ENCODE assay signal across 1 cellular context in the genomic region with DNA sequence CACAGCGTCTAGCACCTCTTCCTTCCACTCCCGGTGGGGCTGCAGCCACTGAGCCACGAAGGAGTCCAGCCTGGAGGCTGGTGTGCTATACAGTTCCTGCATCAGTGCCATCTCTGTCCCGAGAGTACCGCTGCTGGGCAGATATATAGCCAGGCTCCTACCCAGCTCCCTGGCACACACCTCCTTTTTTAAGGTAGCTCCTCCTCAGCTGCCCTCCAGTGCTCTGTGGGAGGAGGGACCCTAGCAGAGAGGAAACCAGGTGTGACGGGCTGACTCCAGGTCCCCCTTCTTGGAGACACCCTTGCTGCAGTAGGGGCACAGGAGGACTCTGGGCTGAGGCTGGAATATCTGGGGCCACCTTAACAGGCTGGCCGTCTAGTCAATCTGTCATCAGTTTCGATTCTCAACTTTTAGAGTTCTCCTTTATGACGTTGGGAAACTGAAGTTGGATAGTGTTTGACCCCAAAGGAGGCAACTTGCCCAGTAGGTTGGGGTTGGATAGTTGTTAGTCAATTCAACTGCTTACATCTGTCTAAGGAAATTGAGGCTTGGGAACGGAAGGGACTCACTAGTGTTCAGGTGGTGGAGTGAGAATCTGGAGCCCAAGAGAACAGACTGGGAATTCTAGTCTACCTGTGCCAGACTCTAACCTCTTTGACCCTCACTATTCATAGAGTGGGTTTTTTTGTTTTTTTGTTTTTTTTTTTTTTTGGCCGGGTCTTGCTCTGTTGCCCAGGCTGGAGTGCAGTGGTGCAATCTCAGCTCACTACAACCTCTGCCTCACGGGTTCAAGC.
A peak's percentile ranks its signal among the peaks of the same experiment; 100 is the strongest.
TF ChIP-seq lines count a peak whose summit lies in the region.

A gene with protein sequence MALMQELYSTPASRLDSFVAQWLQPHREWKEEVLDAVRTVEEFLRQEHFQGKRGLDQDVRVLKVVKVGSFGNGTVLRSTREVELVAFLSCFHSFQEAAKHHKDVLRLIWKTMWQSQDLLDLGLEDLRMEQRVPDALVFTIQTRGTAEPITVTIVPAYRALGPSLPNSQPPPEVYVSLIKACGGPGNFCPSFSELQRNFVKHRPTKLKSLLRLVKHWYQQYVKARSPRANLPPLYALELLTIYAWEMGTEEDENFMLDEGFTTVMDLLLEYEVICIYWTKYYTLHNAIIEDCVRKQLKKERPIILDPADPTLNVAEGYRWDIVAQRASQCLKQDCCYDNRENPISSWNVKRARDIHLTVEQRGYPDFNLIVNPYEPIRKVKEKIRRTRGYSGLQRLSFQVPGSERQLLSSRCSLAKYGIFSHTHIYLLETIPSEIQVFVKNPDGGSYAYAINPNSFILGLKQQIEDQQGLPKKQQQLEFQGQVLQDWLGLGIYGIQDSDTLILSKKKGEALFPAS (minus strand): TSS at position 386 of the 794 bp plus-strand sequence. CDS start 275 bp downstream, at position 111.

TF ChIP-seq in HEK293, 187 proteins besides CTCF, POLR2A, EP300 and RAD21 (continued from another document and continues in another):
- TF ChIP-seq, protein P1, sequence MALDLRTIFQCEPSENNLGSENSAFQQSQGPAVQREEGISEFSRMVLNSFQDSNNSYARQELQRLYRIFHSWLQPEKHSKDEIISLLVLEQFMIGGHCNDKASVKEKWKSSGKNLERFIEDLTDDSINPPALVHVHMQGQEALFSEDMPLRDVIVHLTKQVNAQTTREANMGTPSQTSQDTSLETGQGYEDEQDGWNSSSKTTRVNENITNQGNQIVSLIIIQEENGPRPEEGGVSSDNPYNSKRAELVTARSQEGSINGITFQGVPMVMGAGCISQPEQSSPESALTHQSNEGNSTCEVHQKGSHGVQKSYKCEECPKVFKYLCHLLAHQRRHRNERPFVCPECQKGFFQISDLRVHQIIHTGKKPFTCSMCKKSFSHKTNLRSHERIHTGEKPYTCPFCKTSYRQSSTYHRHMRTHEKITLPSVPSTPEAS (tag by site-specific recombination; IDR thresholded peaks at IDR 0.05) = no peak
- TF ChIP-seq ZNF777 (tag by site-specific recombination; IDR thresholded peaks at IDR 0.05; ENCODE audit: borderline replicate concordance) (peak; percentile 67), HOXD13 (CRISPR knock-in tag; IDR thresholded peaks at IDR 0.05; ENCODE audit: borderline replicate concordance) (no peak), ZNF501 (tag by site-specific recombination; IDR thresholded peaks at IDR 0.05) (no peak), ZNF561 (tag by site-specific recombination; IDR thresholded peaks at IDR 0.05; ENCODE audit: borderline replicate concordance) (peak; percentile 59; the same call in 1 of the 2 replicates), SP2 (tag by site-specific recombination; IDR thresholded peaks at IDR 0.05) (no peak), ZNF610 (tag by site-specific recombination; IDR thresholded peaks at IDR 0.05; ENCODE audit: borderline replicate concordance) (no peak), ZNF324 (tag by site-specific recombination; IDR thresholded peaks at IDR 0.05) (no peak), KLF16 (tag by site-specific recombination; IDR thresholded peaks at IDR 0.05) (no peak), TCF7L2 (IDR thresholded peaks at IDR 0.05; ENCODE audit: borderline replicate concordance, low read depth, low read length) (no peak), KLF9 (tag by site-specific recombination; IDR thresholded peaks at IDR 0.05; ENCODE audit: low read depth) (peak; percentile 73), GLI2 (tag by site-specific recombination; IDR thresholded peaks at IDR 0.05; ENCODE audit: borderline replicate concordance, low read depth) (no peak), ZNF114 (tag by site-specific recombination; IDR thresholded peaks at IDR 0.05) (no peak), ZNF404 (tag by site-specific recombination; IDR thresholded peaks at IDR 0.05) (no peak), SCRT2 (tag by site-specific recombination; IDR thresholded peaks at IDR 0.05) (no peak), ZNF132 (tag by site-specific recombination; IDR thresholded peaks at IDR 0.05; ENCODE audit: borderline replicate concordance) (no peak), ZFP69B (tag by site-specific recombination; IDR thresholded peaks at IDR 0.05) (no peak), ZNF660 (tag by site-specific recombination; IDR thresholded peaks at IDR 0.05) (no peak), ZNF549 (tag by site-specific recombination; IDR thresholded peaks at IDR 0.05) (no peak), ZNF155 (tag by site-specific recombination; IDR thresholded peaks at IDR 0.05) (no peak), ZNF202 (tag by site-specific recombination; IDR thresholded peaks at IDR 0.05; ENCODE audit: borderline replicate concordance) (no peak), ZSCAN23 (tag by site-specific recombination; IDR thresholded peaks at IDR 0.05) (no peak), ZNF433 (tag by site-specific recombination; IDR thresholded peaks at IDR 0.05; ENCODE audit: low read depth) (no peak)
- TF ChIP-seq, protein P2, sequence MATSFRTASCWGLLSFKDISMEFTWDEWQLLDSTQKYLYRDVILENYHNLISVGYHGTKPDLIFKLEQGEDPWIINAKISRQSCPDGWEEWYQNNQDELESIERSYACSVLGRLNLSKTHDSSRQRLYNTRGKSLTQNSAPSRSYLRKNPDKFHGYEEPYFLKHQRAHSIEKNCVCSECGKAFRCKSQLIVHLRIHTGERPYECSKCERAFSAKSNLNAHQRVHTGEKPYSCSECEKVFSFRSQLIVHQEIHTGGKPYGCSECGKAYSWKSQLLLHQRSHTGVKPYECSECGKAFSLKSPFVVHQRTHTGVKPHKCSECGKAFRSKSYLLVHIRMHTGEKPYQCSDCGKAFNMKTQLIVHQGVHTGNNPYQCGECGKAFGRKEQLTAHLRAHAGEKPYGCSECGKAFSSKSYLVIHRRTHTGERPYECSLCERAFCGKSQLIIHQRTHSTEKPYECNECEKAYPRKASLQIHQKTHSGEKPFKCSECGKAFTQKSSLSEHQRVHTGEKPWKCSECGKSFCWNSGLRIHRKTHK (tag by site-specific recombination; IDR thresholded peaks at IDR 0.05) = no peak
- TF ChIP-seq, protein P3, sequence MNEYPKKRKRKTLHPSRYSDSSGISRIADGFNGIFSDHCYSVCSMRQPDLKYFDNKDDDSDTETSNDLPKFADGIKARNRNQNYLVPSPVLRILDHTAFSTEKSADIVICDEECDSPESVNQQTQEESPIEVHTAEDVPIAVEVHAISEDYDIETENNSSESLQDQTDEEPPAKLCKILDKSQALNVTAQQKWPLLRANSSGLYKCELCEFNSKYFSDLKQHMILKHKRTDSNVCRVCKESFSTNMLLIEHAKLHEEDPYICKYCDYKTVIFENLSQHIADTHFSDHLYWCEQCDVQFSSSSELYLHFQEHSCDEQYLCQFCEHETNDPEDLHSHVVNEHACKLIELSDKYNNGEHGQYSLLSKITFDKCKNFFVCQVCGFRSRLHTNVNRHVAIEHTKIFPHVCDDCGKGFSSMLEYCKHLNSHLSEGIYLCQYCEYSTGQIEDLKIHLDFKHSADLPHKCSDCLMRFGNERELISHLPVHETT (tag by site-specific recombination; IDR thresholded peaks at IDR 0.05) = no peak
- TF ChIP-seq, protein P4, sequence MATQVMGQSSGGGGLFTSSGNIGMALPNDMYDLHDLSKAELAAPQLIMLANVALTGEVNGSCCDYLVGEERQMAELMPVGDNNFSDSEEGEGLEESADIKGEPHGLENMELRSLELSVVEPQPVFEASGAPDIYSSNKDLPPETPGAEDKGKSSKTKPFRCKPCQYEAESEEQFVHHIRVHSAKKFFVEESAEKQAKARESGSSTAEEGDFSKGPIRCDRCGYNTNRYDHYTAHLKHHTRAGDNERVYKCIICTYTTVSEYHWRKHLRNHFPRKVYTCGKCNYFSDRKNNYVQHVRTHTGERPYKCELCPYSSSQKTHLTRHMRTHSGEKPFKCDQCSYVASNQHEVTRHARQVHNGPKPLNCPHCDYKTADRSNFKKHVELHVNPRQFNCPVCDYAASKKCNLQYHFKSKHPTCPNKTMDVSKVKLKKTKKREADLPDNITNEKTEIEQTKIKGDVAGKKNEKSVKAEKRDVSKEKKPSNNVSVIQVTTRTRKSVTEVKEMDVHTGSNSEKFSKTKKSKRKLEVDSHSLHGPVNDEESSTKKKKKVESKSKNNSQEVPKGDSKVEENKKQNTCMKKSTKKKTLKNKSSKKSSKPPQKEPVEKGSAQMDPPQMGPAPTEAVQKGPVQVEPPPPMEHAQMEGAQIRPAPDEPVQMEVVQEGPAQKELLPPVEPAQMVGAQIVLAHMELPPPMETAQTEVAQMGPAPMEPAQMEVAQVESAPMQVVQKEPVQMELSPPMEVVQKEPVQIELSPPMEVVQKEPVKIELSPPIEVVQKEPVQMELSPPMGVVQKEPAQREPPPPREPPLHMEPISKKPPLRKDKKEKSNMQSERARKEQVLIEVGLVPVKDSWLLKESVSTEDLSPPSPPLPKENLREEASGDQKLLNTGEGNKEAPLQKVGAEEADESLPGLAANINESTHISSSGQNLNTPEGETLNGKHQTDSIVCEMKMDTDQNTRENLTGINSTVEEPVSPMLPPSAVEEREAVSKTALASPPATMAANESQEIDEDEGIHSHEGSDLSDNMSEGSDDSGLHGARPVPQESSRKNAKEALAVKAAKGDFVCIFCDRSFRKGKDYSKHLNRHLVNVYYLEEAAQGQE (tag by site-specific recombination; IDR thresholded peaks at IDR 0.05) = no peak
- TF ChIP-seq, protein P5, sequence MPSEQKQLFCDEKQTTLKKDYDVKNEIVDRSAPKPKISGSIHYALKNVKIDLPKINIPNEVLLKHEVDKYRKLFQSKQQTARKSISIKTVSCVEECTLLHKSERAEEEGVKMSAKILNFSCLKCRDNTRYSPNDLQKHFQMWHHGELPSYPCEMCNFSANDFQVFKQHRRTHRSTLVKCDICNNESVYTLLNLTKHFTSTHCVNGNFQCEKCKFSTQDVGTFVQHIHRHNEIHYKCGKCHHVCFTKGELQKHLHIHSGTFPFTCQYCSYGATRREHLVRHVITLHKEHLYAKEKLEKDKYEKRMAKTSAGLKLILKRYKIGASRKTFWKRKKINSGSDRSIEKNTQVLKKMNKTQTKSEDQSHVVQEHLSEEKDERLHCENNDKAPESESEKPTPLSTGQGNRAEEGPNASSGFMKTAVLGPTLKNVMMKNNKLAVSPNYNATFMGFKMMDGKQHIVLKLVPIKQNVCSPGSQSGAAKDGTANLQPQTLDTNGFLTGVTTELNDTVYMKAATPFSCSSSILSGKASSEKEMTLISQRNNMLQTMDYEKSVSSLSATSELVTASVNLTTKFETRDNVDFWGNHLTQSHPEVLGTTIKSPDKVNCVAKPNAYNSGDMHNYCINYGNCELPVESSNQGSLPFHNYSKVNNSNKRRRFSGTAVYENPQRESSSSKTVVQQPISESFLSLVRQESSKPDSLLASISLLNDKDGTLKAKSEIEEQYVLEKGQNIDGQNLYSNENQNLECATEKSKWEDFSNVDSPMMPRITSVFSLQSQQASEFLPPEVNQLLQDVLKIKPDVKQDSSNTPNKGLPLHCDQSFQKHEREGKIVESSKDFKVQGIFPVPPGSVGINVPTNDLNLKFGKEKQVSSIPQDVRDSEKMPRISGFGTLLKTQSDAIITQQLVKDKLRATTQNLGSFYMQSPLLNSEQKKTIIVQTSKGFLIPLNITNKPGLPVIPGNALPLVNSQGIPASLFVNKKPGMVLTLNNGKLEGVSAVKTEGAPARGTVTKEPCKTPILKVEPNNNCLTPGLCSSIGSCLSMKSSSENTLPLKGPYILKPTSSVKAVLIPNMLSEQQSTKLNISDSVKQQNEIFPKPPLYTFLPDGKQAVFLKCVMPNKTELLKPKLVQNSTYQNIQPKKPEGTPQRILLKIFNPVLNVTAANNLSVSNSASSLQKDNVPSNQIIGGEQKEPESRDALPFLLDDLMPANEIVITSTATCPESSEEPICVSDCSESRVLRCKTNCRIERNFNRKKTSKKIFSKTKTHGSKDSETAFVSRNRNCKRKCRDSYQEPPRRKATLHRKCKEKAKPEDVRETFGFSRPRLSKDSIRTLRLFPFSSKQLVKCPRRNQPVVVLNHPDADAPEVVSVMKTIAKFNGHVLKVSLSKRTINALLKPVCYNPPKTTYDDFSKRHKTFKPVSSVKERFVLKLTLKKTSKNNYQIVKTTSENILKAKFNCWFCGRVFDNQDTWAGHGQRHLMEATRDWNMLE (tag by site-specific recombination; conservative IDR thresholded peaks at IDR 0.05; ENCODE audit: low read depth) = no peak
- TF ChIP-seq, protein P6, sequence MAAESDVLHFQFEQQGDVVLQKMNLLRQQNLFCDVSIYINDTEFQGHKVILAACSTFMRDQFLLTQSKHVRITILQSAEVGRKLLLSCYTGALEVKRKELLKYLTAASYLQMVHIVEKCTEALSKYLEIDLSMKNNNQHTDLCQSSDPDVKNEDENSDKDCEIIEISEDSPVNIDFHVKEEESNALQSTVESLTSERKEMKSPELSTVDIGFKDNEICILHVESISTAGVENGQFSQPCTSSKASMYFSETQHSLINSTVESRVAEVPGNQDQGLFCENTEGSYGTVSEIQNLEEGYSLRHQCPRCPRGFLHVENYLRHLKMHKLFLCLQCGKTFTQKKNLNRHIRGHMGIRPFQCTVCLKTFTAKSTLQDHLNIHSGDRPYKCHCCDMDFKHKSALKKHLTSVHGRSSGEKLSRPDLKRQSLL (tag by site-specific recombination; IDR thresholded peaks at IDR 0.05) = no peak
- TF ChIP-seq, protein P7, sequence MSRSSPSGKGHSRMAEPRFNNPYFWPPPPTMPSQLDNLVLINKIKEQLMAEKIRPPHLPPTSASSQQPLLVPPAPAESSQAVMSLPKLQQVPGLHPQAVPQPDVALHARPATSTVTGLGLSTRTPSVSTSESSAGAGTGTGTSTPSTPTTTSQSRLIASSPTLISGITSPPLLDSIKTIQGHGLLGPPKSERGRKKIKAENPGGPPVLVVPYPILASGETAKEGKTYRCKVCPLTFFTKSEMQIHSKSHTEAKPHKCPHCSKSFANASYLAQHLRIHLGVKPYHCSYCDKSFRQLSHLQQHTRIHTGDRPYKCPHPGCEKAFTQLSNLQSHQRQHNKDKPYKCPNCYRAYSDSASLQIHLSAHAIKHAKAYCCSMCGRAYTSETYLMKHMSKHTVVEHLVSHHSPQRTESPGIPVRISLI (tag by site-specific recombination; IDR thresholded peaks at IDR 0.05) = peak; percentile 82
- TF ChIP-seq, protein P8, sequence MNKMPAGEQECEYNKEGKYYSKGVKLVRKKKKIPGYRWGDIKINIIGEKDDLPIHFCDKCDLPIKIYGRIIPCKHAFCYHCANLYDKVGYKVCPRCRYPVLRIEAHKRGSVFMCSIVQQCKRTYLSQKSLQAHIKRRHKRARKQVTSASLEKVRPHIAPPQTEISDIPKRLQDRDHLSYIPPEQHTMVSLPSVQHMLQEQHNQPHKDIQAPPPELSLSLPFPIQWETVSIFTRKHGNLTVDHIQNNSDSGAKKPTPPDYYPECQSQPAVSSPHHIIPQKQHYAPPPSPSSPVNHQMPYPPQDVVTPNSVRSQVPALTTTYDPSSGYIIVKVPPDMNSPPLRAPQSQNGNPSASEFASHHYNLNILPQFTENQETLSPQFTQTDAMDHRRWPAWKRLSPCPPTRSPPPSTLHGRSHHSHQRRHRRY (tag by site-specific recombination; IDR thresholded peaks at IDR 0.05) = no peak
